Comparison of ENCODE assay signal across 24 cellular contexts in the genomic region with DNA sequence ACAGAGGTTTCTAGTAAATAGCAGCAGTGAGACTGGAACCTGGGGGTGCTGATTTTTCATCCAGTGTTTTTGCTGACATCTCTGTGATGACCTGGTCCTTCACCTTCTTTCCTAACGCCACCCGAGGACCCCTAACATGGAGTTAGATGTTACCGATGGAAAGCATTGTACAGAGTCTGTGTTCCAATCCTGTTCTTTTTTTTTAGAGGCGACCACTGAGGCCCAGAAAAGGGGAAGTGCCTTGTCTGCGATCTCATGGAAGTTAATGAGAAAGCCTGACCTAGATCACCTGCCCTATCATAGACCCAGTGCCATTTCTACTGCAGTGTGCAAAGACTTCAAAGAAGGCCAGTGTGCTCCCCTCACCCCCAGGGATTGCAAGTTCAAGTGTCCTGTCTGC.
DNase-seq lines count a peak whose midpoint lies in the region; ATAC-seq, FAIRE-seq and TF ChIP-seq lines count a peak whose summit lies in the region.
"Had no signal": no experiment of that assay in that cellular context is flagged by ENCODE, and none has a peak within 500 bp of the region (broad histone marks: within the 10 kb centered on the region; RNA-seq: fewer than 3 reads in every experiment).

No MANE protein-coding gene starts in this region.

- H2AFZ ChIP-seq in GM12878 (ENCODE audit: control insufficient read depth, low read depth, low read length) (no peak overlapping the region), osteoblast (ENCODE audit: low read length) (no peak overlapping the region)

- intact Hi-C loops in GM12878 (cut with micrococcal nuclease; ENCODE audit: unreplicated experiment): no loop called here
- intact Hi-C loops in ascending aorta (cut with DNase I): no loop called here

- FAIRE-seq in GM12891 (lab: Jason Lieb, UNC) (no peak), GM12878 (lab: Jason Lieb, UNC) (no peak), bronchial epithelial cell (lab: Jason Lieb, UNC) (peak; percentile 28)
- FAIRE-seq: A549, D721Med, GM12892, GM18507 had no signal

- no peak overlapping the region for H3K4me2 ChIP-seq in GM12878 (ENCODE audit: control insufficient read depth, insufficient read depth)
- H3K4me2 ChIP-seq in osteoblast (ENCODE audit: insufficient read depth, low read length): no peak overlapping the region
- H3K4me2 ChIP-seq: A549 had no signal

- H3K79me2 ChIP-seq in GM12878 (ENCODE audit: control insufficient read depth, insufficient read depth, low read length): no peaks in the 10 kb centered on the region
- H3K79me2 ChIP-seq in osteoblast (ENCODE audit: insufficient read depth, low read length): no peaks in the 10 kb centered on the region

- POLR2A ChIA-PET in GM12878 (lab: Charles Lee): no interaction called here

- no peak overlapping the region for H3K4me3 ChIP-seq in GM12878
- H3K4me3 ChIP-seq in bronchial epithelial cell (ENCODE audit: low read depth, low read length): no peak overlapping the region
- no peak overlapping the region for H3K4me3 ChIP-seq in osteoblast (ENCODE audit: insufficient read depth, low read length)
- no peak overlapping the region for H3K4me3 ChIP-seq in ascending aorta
- H3K4me3 ChIP-seq: A549; BLaER1 treated with 17β-estradiol and CSF1 and Interleukin-3, amounts not matched to agents 10 nM and 100 nM had no signal

- no peak for TF ChIP-seq RAD21 in GM12878 (IDR thresholded peaks at IDR 0.05; ENCODE audit: insufficient read depth, low read depth, low read length)

- no peak for TF ChIP-seq CTCF in GM12878 (IDR thresholded peaks at IDR 0.05 in 2 of 3, conservative IDR thresholded peaks at IDR 0.05 in 1 of 3; ENCODE audit: control insufficient read depth in 2 of 3, extremely low read depth in 1 of 3, insufficient read depth in 1 of 3, low read depth in 3 of 3, low read length in 3 of 3)
- no peak for TF ChIP-seq CTCF in bronchial epithelial cell (IDR thresholded peaks at IDR 0.05; ENCODE audit: insufficient read depth, low read length, severe bottlenecking)
- no peak for TF ChIP-seq CTCF in osteoblast (IDR thresholded peaks at IDR 0.05; ENCODE audit: extremely low read depth, low read depth, low read length)
- no peak for TF ChIP-seq CTCF in ascending aorta (IDR thresholded peaks at IDR 0.05)

- CTCF ChIA-PET in GM12878 (lab: Yijun Ruan, JAX): no interaction called here

- ATAC-seq in GM12878: no peak
- no peak for ATAC-seq in activated CD4-positive, CD25-positive, alpha-beta regulatory T cell treated with anti-CD3 and anti-CD28 coated beads, Interleukin-2, amount 50 U/mL, for 24 hours
- ATAC-seq: A549; CD8-positive, alpha-beta T cell had no signal

- H3K27ac ChIP-seq in GM12878 (ENCODE audit: control insufficient read depth, insufficient read depth) (no peak overlapping the region), osteoblast (ENCODE audit: low read depth, low read length) (no peak overlapping the region), ascending aorta (no peak overlapping the region)
- H3K27ac ChIP-seq: A549; BLaER1 treated with 17β-estradiol and CSF1 and Interleukin-3, amounts not matched to agents 10 nM and 100 nM; C4-2B had no signal

- TF ChIP-seq EP300 in GM12878 (IDR thresholded peaks at IDR 0.05; ENCODE audit: borderline replicate concordance in 1 of 2, control insufficient read depth in 1 of 2, low read depth in 2 of 2, low read length in 2 of 2): no peak

- H3K9ac ChIP-seq in GM12878 (ENCODE audit: control insufficient read depth, insufficient read depth, low read length): no peak overlapping the region
- H3K9ac ChIP-seq: BLaER1 treated with 17β-estradiol and CSF1 and Interleukin-3, amounts not matched to agents 10 nM and 100 nM had no signal

- H3K4me1 ChIP-seq in GM12878 (ENCODE audit: control insufficient read depth, insufficient read depth, low read length) (no peaks in the 10 kb centered on the region), osteoblast (ENCODE audit: insufficient read depth, low read length) (no peaks in the 10 kb centered on the region), ascending aorta (no peaks in the 10 kb centered on the region)
- H3K4me1 ChIP-seq: A549, Caco-2 had no signal

- H3K27me3 ChIP-seq in GM12878 (replicated peaks in 1 of 2; ENCODE audit: control insufficient read depth in 2 of 2, insufficient read depth in 2 of 2, low read length in 1 of 2) (no peaks in the 10 kb centered on the region), bronchial epithelial cell (ENCODE audit: control insufficient read depth, insufficient read depth, low read length) (no peaks in the 10 kb centered on the region), osteoblast (ENCODE audit: insufficient read depth, low read length) (no peaks in the 10 kb centered on the region), ascending aorta (no peaks in the 10 kb centered on the region)
- H3K27me3 ChIP-seq: BLaER1 treated with 17β-estradiol and CSF1 and Interleukin-3, amounts not matched to agents 10 nM and 100 nM had no signal

- SMC1A ChIA-PET in GM12878 (lab: Charles Lee; ENCODE audit: uncharacterized antibody, unreplicated experiment): no interaction called here

- in situ Hi-C loops in GM12878 (cut with MboI): no loop called here

- TF ChIP-seq POLR2A in GM12891 (IDR thresholded peaks at IDR 0.05; ENCODE audit: low read depth, low read length): no peak
- no peak for TF ChIP-seq POLR2A in GM12878 (IDR thresholded peaks at IDR 0.05; ENCODE audit: low read depth, low read length)

- 27% methylated on average over 5 of the region's 5 CpGs for WGBS in GM12878 (ENCODE audit: insufficient coverage, insufficient replicate concordance, low lambda C conversion rate, missing lambda C conversion rate)

- no peak for DNase-seq in GM12891 (ENCODE audit: insufficient read length, low spot score)
- DNase-seq in GM12878 (ENCODE audit: low read depth, low spot score): no peak
- no peak for DNase-seq in bronchial epithelial cell (ENCODE audit: low read depth)
- peak; percentile 55 for DNase-seq in osteoblast (ENCODE audit: insufficient read length, low spot score, missing footprints)
- DNase-seq in ascending aorta (ENCODE audit: low spot score in 2 of 2): no peak
- no peak for DNase-seq in NCI-H1694 (lab: John Stamatoyannopoulos, UW)
- DNase-seq: 8988T; AML-193; Caco-2; CD4-positive, alpha-beta T cell; CD8-positive, alpha-beta T cell; DMS153; DMS53; DMS79; DND-41; EL; GDM1 had no signal

- RAD21 ChIA-PET in GM12878 (lab: Charles Lee; ENCODE audit: unreplicated experiment): no interaction called here

- no TSS peak for BruUV-seq in GM12878 (replicated peaks; lab: Mats Ljungman, UMichigan)

- H4K20me1 ChIP-seq in GM12878 (ENCODE audit: control insufficient read depth, insufficient read depth) (no peaks in the 10 kb centered on the region), osteoblast (ENCODE audit: insufficient read depth, low read length) (no peaks in the 10 kb centered on the region)
- H4K20me1 ChIP-seq: BLaER1 treated with 17β-estradiol and CSF1 and Interleukin-3, amounts not matched to agents 10 nM and 100 nM had no signal

- H3K36me3 ChIP-seq in GM12878 (ENCODE audit: control insufficient read depth in 2 of 2, insufficient read depth in 2 of 2, low read length in 1 of 2): no peaks in the 10 kb centered on the region
- no peaks in the 10 kb centered on the region for H3K36me3 ChIP-seq in bronchial epithelial cell (ENCODE audit: control insufficient read depth, insufficient read depth, low read length)
- H3K36me3 ChIP-seq in osteoblast (ENCODE audit: insufficient read depth, low read length): no peaks in the 10 kb centered on the region
- no peaks in the 10 kb centered on the region for H3K36me3 ChIP-seq in ascending aorta
- H3K36me3 ChIP-seq: BLaER1 treated with 17β-estradiol and CSF1 and Interleukin-3, amounts not matched to agents 10 nM and 100 nM had no signal

- no peaks in the 10 kb centered on the region for H3K9me3 ChIP-seq in GM12878 (replicated peaks; ENCODE audit: control insufficient read depth, insufficient read depth, low read length)
- peaks cover 2% of the 10 kb centered on the region for H3K9me3 ChIP-seq in osteoblast (ENCODE audit: low read depth, low read length)
- H3K9me3 ChIP-seq in ascending aorta: no peaks in the 10 kb centered on the region
- H3K9me3 ChIP-seq: A549; BLaER1 treated with 17β-estradiol and CSF1 and Interleukin-3, amounts not matched to agents 10 nM and 100 nM; Caco-2 had no signal

TF ChIP-seq in GM12891, 5 proteins besides CTCF, POLR2A, EP300 and RAD21:
- no peak for TF ChIP-seq POU2F2 (IDR thresholded peaks at IDR 0.05; ENCODE audit: low read depth, low read length)
- TF ChIP-seq SPI1 (IDR thresholded peaks at IDR 0.05; ENCODE audit: low read depth, low read length): 0 out of 2 replicates have a peak, but pooled peaks have one; percentile 4

TF ChIP-seq in GM12878, 131 proteins besides CTCF, POLR2A, EP300 and RAD21:
- TF ChIP-seq, protein P1, sequence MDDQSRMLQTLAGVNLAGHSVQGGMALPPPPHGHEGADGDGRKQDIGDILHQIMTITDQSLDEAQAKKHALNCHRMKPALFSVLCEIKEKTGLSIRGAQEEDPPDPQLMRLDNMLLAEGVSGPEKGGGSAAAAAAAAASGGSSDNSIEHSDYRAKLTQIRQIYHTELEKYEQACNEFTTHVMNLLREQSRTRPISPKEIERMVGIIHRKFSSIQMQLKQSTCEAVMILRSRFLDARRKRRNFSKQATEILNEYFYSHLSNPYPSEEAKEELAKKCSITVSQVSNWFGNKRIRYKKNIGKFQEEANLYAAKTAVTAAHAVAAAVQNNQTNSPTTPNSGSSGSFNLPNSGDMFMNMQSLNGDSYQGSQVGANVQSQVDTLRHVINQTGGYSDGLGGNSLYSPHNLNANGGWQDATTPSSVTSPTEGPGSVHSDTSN (IDR thresholded peaks at IDR 0.05; ENCODE audit: insufficient replicate concordance, low read depth, low read length): no peak
- peak; percentile 11; the same call in 1 of the 2 replicates for TF ChIP-seq SPI1 (IDR thresholded peaks at IDR 0.05; ENCODE audit: borderline replicate concordance, insufficient read depth, low read depth, low read length)
